ENCODE assay signal across 1 cellular context in genomic region chr12:12877789-12878455, GRCh38.
TF ChIP-seq lines count a peak whose summit lies in the region.

No MANE protein-coding gene starts in this region.

TF ChIP-seq in IMR-90, 13 proteins besides CTCF, POLR2A, EP300 and RAD21:
- TF ChIP-seq NFE2L2 (IDR thresholded peaks at IDR 0.05; ENCODE audit: low read depth, low read length) (no peak), CHD1 (IDR thresholded peaks at IDR 0.05; ENCODE audit: low read depth, low read length) (no peak), MXI1 (IDR thresholded peaks at IDR 0.05; ENCODE audit: borderline replicate concordance, low read depth, low read length) (no peak), BHLHE40 (IDR thresholded peaks at IDR 0.05; ENCODE audit: low read depth, low read length) (no peak), USF2 (IDR thresholded peaks at IDR 0.05; ENCODE audit: low read depth, low read length) (no peak), MAFK (IDR thresholded peaks at IDR 0.05; ENCODE audit: low read depth, low read length) (no peak), SMC3 (IDR thresholded peaks at IDR 0.05; ENCODE audit: low read depth, low read length) (no peak), MAZ (IDR thresholded peaks at IDR 0.05; ENCODE audit: borderline replicate concordance, low read depth, low read length) (no peak), CEBPB (IDR thresholded peaks at IDR 0.05; ENCODE audit: low read depth, low read length) (no peak), ELK1 (IDR thresholded peaks at IDR 0.05; ENCODE audit: borderline replicate concordance, low read depth, low read length) (no peak), FOS (IDR thresholded peaks at IDR 0.05; ENCODE audit: low read depth, low read length) (no peak), RFX5 (IDR thresholded peaks at IDR 0.05; ENCODE audit: low read depth, low read length) (no peak), RCOR1 (IDR thresholded peaks at IDR 0.05; ENCODE audit: insufficient replicate concordance, low read length) (no peak)
TF ChIP-seq in IMR-90: peak in this region for 0.
